Comparison of ENCODE assay signal across 12 cellular contexts in the genomic region with DNA sequence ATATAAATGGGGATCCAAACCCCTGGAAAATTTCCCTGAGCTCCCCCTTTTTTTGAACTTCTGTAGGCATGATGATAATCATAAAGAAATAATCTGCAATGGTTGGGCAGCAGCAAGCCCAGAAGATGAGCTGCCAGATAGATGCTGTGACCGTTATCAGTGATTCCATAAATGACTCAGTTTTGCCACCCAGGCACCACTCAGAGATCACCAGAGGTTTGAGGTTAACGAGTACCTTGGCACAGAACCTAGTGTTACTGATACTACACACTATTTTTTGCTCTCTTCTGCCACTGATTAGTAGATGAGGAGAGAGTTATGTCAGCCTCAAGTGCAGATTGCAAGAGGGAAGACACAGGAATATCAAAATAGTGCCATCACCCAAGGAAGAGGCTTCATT.
DNase-seq lines count a peak whose midpoint lies in the region; ATAC-seq lines count a peak whose summit lies in the region.
"Had no signal": no experiment of that assay in that cellular context is flagged by ENCODE, and none has a peak within 500 bp of the region (broad histone marks: within the 10 kb centered on the region; RNA-seq: fewer than 3 reads in every experiment).

No MANE protein-coding gene starts in this region.

- no peaks in the 10 kb centered on the region for H3K9me3 Mint-ChIP-seq in activated T-helper 17 cell treated with anti-CD3 and anti-CD28 coated beads, Interleukin-2, amount 50 U/mL, for 72 hours

- no peaks in the 10 kb centered on the region for H3K36me3 Mint-ChIP-seq in activated T-helper 17 cell treated with anti-CD3 and anti-CD28 coated beads, Interleukin-2, amount 50 U/mL, for 72 hours (ENCODE audit: low read depth)

- peaks cover 39% of the 10 kb centered on the region for H3K4me1 Mint-ChIP-seq in activated T-helper 17 cell treated with anti-CD3 and anti-CD28 coated beads, Interleukin-2, amount 50 U/mL, for 72 hours

- no peaks in the 10 kb centered on the region for H3K27me3 Mint-ChIP-seq in activated T-helper 17 cell treated with anti-CD3 and anti-CD28 coated beads, Interleukin-2, amount 50 U/mL, for 72 hours

- H3K4me3 Mint-ChIP-seq in activated T-helper 17 cell treated with anti-CD3 and anti-CD28 coated beads, Interleukin-2, amount 50 U/mL, for 72 hours, result peak overlapping the region; percentile 70

- peak; percentile 16 for DNase-seq in stimulated activated CD8-positive, alpha-beta memory T cell treated with anti-CD3 and anti-CD28 coated beads, Interleukin-12 subunit alpha, Interleukin-12 subunit beta, amount 100 ng/mL, for 24 hours (ENCODE audit: extremely low read depth)
- no peak for DNase-seq in left lobe of liver (ENCODE audit: low spot score)
- no peak for DNase-seq in GM19240 (ENCODE audit: insufficient read length, low spot score)
- DNase-seq in GF-D8 (lab: John Stamatoyannopoulos, UW), result no peak
- DNase-seq: glutamatergic neuron, NCI-H1092 treated with DMSO at 0.1 percent for 48 hours, NCI-H748 treated with DMSO at 0.1 percent for 48 hours, SW 1271 had no signal

- peak; percentile 52 for ATAC-seq in GM18861 (IDR thresholded peaks at IDR 0.05; ENCODE audit: unreplicated experiment)
- ATAC-seq in HG03571 (IDR thresholded peaks at IDR 0.05; ENCODE audit: unreplicated experiment), result peak; percentile 43
- ATAC-seq in activated T-helper 17 cell treated with anti-CD3 and anti-CD28 coated beads, Interleukin-2, amount 50 U/mL, for 72 hours (replicated peaks), result peak; percentile 86
- ATAC-seq in left lobe of liver, result no peak
- no peak for ATAC-seq in HG03565 (IDR thresholded peaks at IDR 0.05; ENCODE audit: unreplicated experiment)

- H3K27ac Mint-ChIP-seq in activated T-helper 17 cell treated with anti-CD3 and anti-CD28 coated beads, Interleukin-2, amount 50 U/mL, for 72 hours, result peak overlapping the region; percentile 97

Comparison
In these comparisons a context has a peak if more than half of its experiments do, and no peak if none do; other contexts are left out.
1. ATAC-seq: peak in GM18861 (single experiment), HG03571 (single experiment) and activated T-helper 17 cell treated with anti-CD3 and anti-CD28 coated beads, Interleukin-2, amount 50 U/mL, for 72 hours (single experiment); none in left lobe of liver (single experiment) and HG03565 (single experiment).